27 cellular contexts compared by ENCODE assay signal in genomic region chr1:179108644-179109043, GRCh38.
"Had no signal": no experiment of that assay in that cellular context is flagged by ENCODE, and none has a peak within 500 bp of the region (broad histone marks: within the 10 kb centered on the region; RNA-seq: fewer than 3 reads in every experiment).

No MANE protein-coding gene starts in this region.

- H3K4me3 Mint-ChIP-seq: immature natural killer cell; memory B cell; naive thymus-derived CD4-positive, alpha-beta T cell; nephron; neural progenitor cell; stimulated activated memory B cell treated with anti-CD40 and anti-IgM and Interleukin-4, amounts not matched to agents 10 μg/mL and 1 μg/mL and 100 μg/mL, for 72 hours; type B pancreatic cell had no signal

- H2AFZ ChIP-seq: neural progenitor cell had no signal

- H3K4me1 ChIP-seq: esophagus squamous epithelium, neural progenitor cell, pancreas, testis, tibial artery had no signal

- H3K27me3 ChIP-seq: esophagus squamous epithelium, neural progenitor cell, pancreas, testis, tibial artery had no signal

- DNase-seq: dermis blood vessel endothelial cell; effector memory CD4-positive, alpha-beta T cell; esophagus squamous epithelium; foreskin melanocyte; hypothalamus; immature natural killer cell; islet precursor cell; kidney glomerular epithelial cell; left colon; left ventricle myocardium superior; naive thymus-derived CD4-positive, alpha-beta T cell; pancreas; stimulated activated CD4-positive, alpha-beta T cell treated with anti-CD3 and anti-CD28 coated beads, Interleukin-12 subunit alpha, Interleukin-12 subunit beta, amount 100 ng/mL, for 4 hours; stimulated activated CD4-positive, alpha-beta T cell treated with anti-CD3 and anti-CD28 coated beads, Interleukin-1b, Interleukin-23, amount 100 ng/mL, for 48 hours; stimulated activated CD4-positive, alpha-beta T cell treated with anti-CD3 and anti-CD28 coated beads, Interleukin-4, amount 100 ng/mL, for 1 hour; stimulated activated naive CD8-positive, alpha-beta T cell treated with anti-CD3 and anti-CD28 coated beads, Interleukin-15, Interleukin-2, amounts not matched to agents 100 U/mL and 50 U/mL, for 24 hours; substantia nigra; testis; tibial artery had no signal

- H3K4me2 ChIP-seq: neural progenitor cell, smooth muscle cell had no signal

- H3K4me1 Mint-ChIP-seq: immature natural killer cell; memory B cell; naive thymus-derived CD4-positive, alpha-beta T cell; nephron; neural progenitor cell; stimulated activated memory B cell treated with anti-CD40 and anti-IgM and Interleukin-4, amounts not matched to agents 10 μg/mL and 1 μg/mL and 100 μg/mL, for 72 hours had no signal

- H3K27me3 Mint-ChIP-seq: memory B cell; naive thymus-derived CD4-positive, alpha-beta T cell; stimulated activated memory B cell treated with anti-CD40 and anti-IgM and Interleukin-4, amounts not matched to agents 10 μg/mL and 1 μg/mL and 100 μg/mL, for 72 hours; type B pancreatic cell had no signal

- H3K9me3 Mint-ChIP-seq: immature natural killer cell; memory B cell; naive thymus-derived CD4-positive, alpha-beta T cell; nephron; neural progenitor cell; stimulated activated memory B cell treated with anti-CD40 and anti-IgM and Interleukin-4, amounts not matched to agents 10 μg/mL and 1 μg/mL and 100 μg/mL, for 72 hours; type B pancreatic cell had no signal

- H3K27ac Mint-ChIP-seq: immature natural killer cell; memory B cell; nephron; neural progenitor cell; stimulated activated memory B cell treated with anti-CD40 and anti-IgM and Interleukin-4, amounts not matched to agents 10 μg/mL and 1 μg/mL and 100 μg/mL, for 72 hours; type B pancreatic cell had no signal

- H3K9ac ChIP-seq: neural progenitor cell had no signal

- H3K27ac ChIP-seq: coronary artery, esophagus squamous epithelium, neural progenitor cell, pancreas, testis, tibial artery had no signal

- ATAC-seq: left colon; naive thymus-derived CD4-positive, alpha-beta T cell; pancreas; stimulated activated memory B cell treated with anti-CD40 and anti-IgM and Interleukin-4, amounts not matched to agents 10 μg/mL and 1 μg/mL and 100 μg/mL, for 72 hours; stimulated activated naive CD8-positive, alpha-beta T cell treated with anti-CD3 and anti-CD28 coated beads, Interleukin-15, Interleukin-2, amounts not matched to agents 100 U/mL and 50 U/mL, for 24 hours had no signal

- H3K9me3 ChIP-seq: esophagus squamous epithelium, pancreas, testis, tibial artery had no signal

- H3K4me3 ChIP-seq: coronary artery, esophagus squamous epithelium, lung, neural progenitor cell, pancreas, smooth muscle cell, testis, tibial artery had no signal

- H3K36me3 ChIP-seq: neural progenitor cell had no signal
